Comparison of ENCODE assay signal across 24 cellular contexts in the genomic region with DNA sequence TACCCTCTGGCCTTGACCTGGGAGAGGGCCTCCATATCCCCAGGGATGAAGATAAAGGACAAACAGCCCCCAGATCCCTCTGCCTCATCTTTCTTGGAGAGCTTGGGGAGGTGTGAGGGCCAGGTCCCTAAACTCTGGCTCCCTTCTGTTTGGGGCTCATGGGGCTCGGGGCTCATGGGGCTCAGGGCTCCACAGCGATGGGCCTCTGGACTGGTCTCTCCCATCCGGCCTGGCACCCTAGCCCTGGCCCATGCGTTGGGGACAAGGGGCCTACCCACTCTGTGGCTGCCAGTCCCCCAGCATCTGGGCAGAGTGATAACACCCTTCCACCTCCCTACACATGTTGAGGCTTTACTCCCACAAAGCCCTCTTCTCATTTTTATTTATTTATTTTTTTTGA. TPM values are rescaled to one million over a fixed set of nuclear protein-coding genes. Genes with fewer than 3 reads are reported as not detected.
A peak's percentile ranks its signal among the peaks of the same experiment; 100 is the strongest.
DNase-seq lines count a peak whose midpoint lies in the region; ATAC-seq and TF ChIP-seq lines count a peak whose summit lies in the region.
"Had no signal": no experiment of that assay in that cellular context is flagged by ENCODE, and none has a peak within 500 bp of the region (broad histone marks: within the 10 kb centered on the region; RNA-seq: fewer than 3 reads in every experiment).

No MANE protein-coding gene starts in this region.

- H3K9me3 ChIP-seq in RWPE2 (ENCODE audit: severe bottlenecking) (no peaks in the 10 kb centered on the region), mesenchymal stem cell (ENCODE audit: control insufficient read depth, low read length) (no peaks in the 10 kb centered on the region)
- H3K9me3 ChIP-seq: gastroesophageal sphincter, neutrophil, prostate gland, tibial nerve had no signal

- no peak overlapping the region for H3K4me3 ChIP-seq in GM23338
- no peak overlapping the region for H3K4me3 ChIP-seq in RWPE2 (ENCODE audit: severe bottlenecking)
- H3K4me3 ChIP-seq in mesenchymal stem cell (ENCODE audit: insufficient read depth in 1 of 2, low read depth in 1 of 2, low read length in 2 of 2) = no peak overlapping the region
- H3K4me3 ChIP-seq: gastroesophageal sphincter, prostate gland, tibial nerve had no signal

- H2BK120ac ChIP-seq in mesenchymal stem cell (ENCODE audit: low read depth, low read length) = no peak overlapping the region

- H3K23ac ChIP-seq in mesenchymal stem cell (ENCODE audit: low read length in 2 of 2) = no peak overlapping the region

- H3K9me3 Mint-ChIP-seq in GM23338 = no peaks in the 10 kb centered on the region; the same call in 2 of the 3 replicates
- peaks cover 15% of the 10 kb centered on the region for H3K9me3 Mint-ChIP-seq in glutamatergic neuron (ENCODE audit: unreplicated experiment)
- H3K9me3 Mint-ChIP-seq in stimulated activated effector memory CD8-positive, alpha-beta T cell treated with anti-CD3 and anti-CD28 coated beads, Interleukin-12 subunit alpha, Interleukin-12 subunit beta, amount 100 ng/mL, for 72 hours = no peaks in the 10 kb centered on the region
- H3K9me3 Mint-ChIP-seq: activated CD4-positive, alpha-beta T cell treated with anti-CD3 and anti-CD28 coated beads, Interleukin-2, amount 10 ng/mL, durations not matched to agents 7 days and 5 days; activated T-cell treated with anti-CD3 and anti-CD28 coated beads, Interleukin-2, amount 50 U/mL, for 4 hours; central memory CD8-positive, alpha-beta T cell; stimulated activated naive CD8-positive, alpha-beta T cell treated with anti-CD3 and anti-CD28 coated beads, Interleukin-15, Interleukin-2, amounts not matched to agents 100 ng/mL and 50 ng/mL, for 24 hours had no signal

- H3K36me3 ChIP-seq in GM23338 (ENCODE audit: insufficient read depth) (no peaks in the 10 kb centered on the region), RWPE2 (ENCODE audit: low read depth) (no peaks in the 10 kb centered on the region), mesenchymal stem cell (ENCODE audit: control insufficient read depth in 1 of 2, insufficient read depth in 2 of 2, low read depth in 1 of 2, low read length in 2 of 2) (no peaks in the 10 kb centered on the region)
- H3K36me3 ChIP-seq: gastroesophageal sphincter, neutrophil, prostate gland, tibial nerve had no signal

- no peak overlapping the region for H2BK5ac ChIP-seq in mesenchymal stem cell (ENCODE audit: low read depth, low read length, poor library complexity, severe bottlenecking)

- peaks cover 39% of the 10 kb centered on the region for H3F3A ChIP-seq in GM23338 (replicated peaks; ENCODE audit: low read depth)

- WGBS in mesenchymal stem cell = 96% methylated on average over 4 of the region's 4 CpGs

- no peaks in the 10 kb centered on the region; the same call in 2 of the 3 replicates for H3K36me3 Mint-ChIP-seq in GM23338 (ENCODE audit: low read depth)
- no peaks in the 10 kb centered on the region for H3K36me3 Mint-ChIP-seq in glutamatergic neuron (ENCODE audit: unreplicated experiment)
- no peaks in the 10 kb centered on the region for H3K36me3 Mint-ChIP-seq in stimulated activated effector memory CD8-positive, alpha-beta T cell treated with anti-CD3 and anti-CD28 coated beads, Interleukin-12 subunit alpha, Interleukin-12 subunit beta, amount 100 ng/mL, for 72 hours

- H2BK15ac ChIP-seq in mesenchymal stem cell (ENCODE audit: low read depth, poor library complexity, severe bottlenecking) = no peak overlapping the region

- H4K8ac ChIP-seq in mesenchymal stem cell (ENCODE audit: low read length) = no peak overlapping the region

- H2BK12ac ChIP-seq in mesenchymal stem cell (ENCODE audit: low read length in 2 of 2) = peak overlapping the region in 1 of 2 experiments; percentile 32

- H3K14ac ChIP-seq in mesenchymal stem cell (ENCODE audit: low read length in 2 of 2) = no peak overlapping the region

- no peaks in the 10 kb centered on the region for H3K27me3 ChIP-seq in GM23338 (ENCODE audit: insufficient read depth)
- H3K27me3 ChIP-seq in RWPE2 (ENCODE audit: insufficient read depth, poor library complexity, severe bottlenecking) = no peaks in the 10 kb centered on the region
- H3K27me3 ChIP-seq in mesenchymal stem cell (ENCODE audit: control insufficient read depth in 1 of 2, insufficient read depth in 1 of 2, low read length in 2 of 2) = no peaks in the 10 kb centered on the region
- H3K27me3 ChIP-seq: gastroesophageal sphincter, tibial nerve had no signal

- TF ChIP-seq CTCF in GM23338 (conservative IDR thresholded peaks at IDR 0.05; ENCODE audit: low read depth in 2 of 2) = no peak
- no peak for TF ChIP-seq CTCF in RWPE2 (IDR thresholded peaks at IDR 0.05; ENCODE audit: poor library complexity, severe bottlenecking)
- no peak for TF ChIP-seq CTCF in glutamatergic neuron (IDR thresholded peaks at IDR 0.05; ENCODE audit: partially characterized antibody, unreplicated experiment)

- no peak overlapping the region for H2AK5ac ChIP-seq in mesenchymal stem cell (ENCODE audit: low read length, severe bottlenecking)

- peaks cover 33% of the 10 kb centered on the region for H3K4me1 Mint-ChIP-seq in GM23338
- peaks cover 27% of the 10 kb centered on the region for H3K4me1 Mint-ChIP-seq in glutamatergic neuron (ENCODE audit: low read depth, unreplicated experiment)
- H3K4me1 Mint-ChIP-seq in stimulated activated effector memory CD8-positive, alpha-beta T cell treated with anti-CD3 and anti-CD28 coated beads, Interleukin-12 subunit alpha, Interleukin-12 subunit beta, amount 100 ng/mL, for 72 hours = peaks cover 19% of the 10 kb centered on the region

- H3K9ac ChIP-seq in mesenchymal stem cell (ENCODE audit: low read length) = no peak overlapping the region

- no peak overlapping the region for H3K18ac ChIP-seq in mesenchymal stem cell (ENCODE audit: low read depth in 1 of 2, low read length in 2 of 2)

- peak overlapping the region; percentile 100 for H3K27ac ChIP-seq in GM23338 (ENCODE audit: low read depth)
- peak overlapping the region; percentile 93 for H3K27ac ChIP-seq in RWPE2 (ENCODE audit: poor library complexity, severe bottlenecking)
- no peak overlapping the region for H3K27ac ChIP-seq in mesenchymal stem cell (ENCODE audit: low read length, poor library complexity, severe bottlenecking)
- H3K27ac ChIP-seq: C4-2B, neutrophil had no signal

- H3K79me1 ChIP-seq in mesenchymal stem cell (replicated peaks; ENCODE audit: low read length, poor library complexity, severe bottlenecking) = no peaks in the 10 kb centered on the region

- DNase-seq in GM23338 (ENCODE audit: low spot score) (no peak), RWPE2 (ENCODE audit: low spot score) (no peak), glutamatergic neuron (no peak), NCI-H2227 treated with DMSO at 0.1 percent for 48 hours (lab: John Stamatoyannopoulos, UW) (no peak), cerebellar cortex (ENCODE audit: low spot score) (no peak), mesenchymal stem cell (no peak), SHP77 treated with DMSO at 0.1 percent for 48 hours (lab: John Stamatoyannopoulos, UW) (no peak)
- DNase-seq in stimulated activated effector memory CD8-positive, alpha-beta T cell treated with anti-CD3 and anti-CD28 coated beads, Interleukin-12 subunit alpha, Interleukin-12 subunit beta, amount 100 ng/mL, for 72 hours (ENCODE audit: low spot score in 2 of 2) = no peak
- DNase-seq: activated CD4-positive, alpha-beta T cell treated with anti-CD3 and anti-CD28 coated beads, Interleukin-2, amount 10 ng/mL, durations not matched to agents 7 days and 5 days; activated T-cell treated with anti-CD3 and anti-CD28 coated beads, Interleukin-2, amount 50 U/mL, for 4 hours; Calu3; hippocampal formation; left cardiac atrium; NCI-H2029 treated with DMSO at 0.1 percent for 48 hours; NCI-H226; OCI-M1 had no signal

- no peaks in the 10 kb centered on the region for H4K20me1 ChIP-seq in GM23338 (replicated peaks; ENCODE audit: insufficient read depth)

- no peak overlapping the region for H4K91ac ChIP-seq in mesenchymal stem cell (ENCODE audit: low read length)

- no peak overlapping the region for H2AFZ ChIP-seq in GM23338
- H2AFZ ChIP-seq in mesenchymal stem cell (ENCODE audit: low read depth, low read length) = no peak overlapping the region

- no peaks in the 10 kb centered on the region for H3K9me2 ChIP-seq in GM23338 (ENCODE audit: insufficient read depth)

- H3K27me3 Mint-ChIP-seq in GM23338 (ENCODE audit: insufficient read depth, low read depth, poor library complexity) = peaks cover 24% of the 10 kb centered on the region
- H3K27me3 Mint-ChIP-seq in glutamatergic neuron (ENCODE audit: unreplicated experiment) = peaks cover 18% of the 10 kb centered on the region

- H3K79me2 ChIP-seq in GM23338 (replicated peaks; ENCODE audit: insufficient read depth) = no peaks in the 10 kb centered on the region; the same call in 1 of the 2 replicates

- H3K4me3 Mint-ChIP-seq in GM23338 = no peak overlapping the region
- no peak overlapping the region for H3K4me3 Mint-ChIP-seq in glutamatergic neuron (ENCODE audit: unreplicated experiment)
- H3K4me3 Mint-ChIP-seq in stimulated activated effector memory CD8-positive, alpha-beta T cell treated with anti-CD3 and anti-CD28 coated beads, Interleukin-12 subunit alpha, Interleukin-12 subunit beta, amount 100 ng/mL, for 72 hours = no peak overlapping the region
- H3K4me3 Mint-ChIP-seq: activated CD4-positive, alpha-beta T cell treated with anti-CD3 and anti-CD28 coated beads, Interleukin-2, amount 10 ng/mL, durations not matched to agents 7 days and 5 days; central memory CD8-positive, alpha-beta T cell; stimulated activated naive CD8-positive, alpha-beta T cell treated with anti-CD3 and anti-CD28 coated beads, Interleukin-15, Interleukin-2, amounts not matched to agents 100 ng/mL and 50 ng/mL, for 24 hours had no signal

- H3K4me1 ChIP-seq in GM23338 (ENCODE audit: insufficient read depth) = peaks cover 33% of the 10 kb centered on the region
- peaks cover 6% of the 10 kb centered on the region for H3K4me1 ChIP-seq in RWPE2 (ENCODE audit: insufficient read depth, poor library complexity, severe bottlenecking)
- H3K4me1 ChIP-seq in mesenchymal stem cell (ENCODE audit: control insufficient read depth, insufficient read depth, low read depth, low read length) = peaks cover 30% of the 10 kb centered on the region
- H3K4me1 ChIP-seq: prostate gland had no signal

- H3K27ac Mint-ChIP-seq in GM23338 = no peak overlapping the region
- peak overlapping the region; percentile 36 for H3K27ac Mint-ChIP-seq in glutamatergic neuron (ENCODE audit: unreplicated experiment)
- H3K27ac Mint-ChIP-seq in stimulated activated effector memory CD8-positive, alpha-beta T cell treated with anti-CD3 and anti-CD28 coated beads, Interleukin-12 subunit alpha, Interleukin-12 subunit beta, amount 100 ng/mL, for 72 hours = peak overlapping the region; percentile 21
- H3K27ac Mint-ChIP-seq: activated CD4-positive, alpha-beta T cell treated with anti-CD3 and anti-CD28 coated beads, Interleukin-2, amount 10 ng/mL, durations not matched to agents 7 days and 5 days; stimulated activated naive CD8-positive, alpha-beta T cell treated with anti-CD3 and anti-CD28 coated beads, Interleukin-15, Interleukin-2, amounts not matched to agents 100 ng/mL and 50 ng/mL, for 24 hours had no signal

- ATAC-seq in GM23338 (no peak), RWPE2 (ENCODE audit: low read depth) (no peak)
- no peak for ATAC-seq in stimulated activated effector memory CD8-positive, alpha-beta T cell treated with anti-CD3 and anti-CD28 coated beads, Interleukin-12 subunit alpha, Interleukin-12 subunit beta, amount 100 ng/mL, for 72 hours
- ATAC-seq: activated T-cell treated with anti-CD3 and anti-CD28 coated beads, Interleukin-2, amount 50 U/mL, for 4 hours; gastroesophageal sphincter; left cardiac atrium; SK-N-SH treated with all-trans-retinoic acid at 6 μM for 48 hours had no signal

- H3K4me2 ChIP-seq in GM23338 = no peak overlapping the region
- no peak overlapping the region for H3K4me2 ChIP-seq in mesenchymal stem cell (ENCODE audit: low read length, poor library complexity, severe bottlenecking)

- no peak overlapping the region for H3K4ac ChIP-seq in mesenchymal stem cell (ENCODE audit: low read depth in 1 of 2, low read length in 2 of 2)

RNA-seq across cellular contexts. Expression of a gene that starts 29.2 kb away (rescaled TPM):
- total RNA-seq in GM23338 (2014; rRNA removed; shearing (Covaris generic)) = 1,861 and 2,007 TPM in 2 replicates
- polyA plus RNA-seq in GM23338 (2016; fragmentation: Nextera tagmentation; extraction: Ambion mirVana) = 8,990 and 10,188 TPM in 2 replicates
- 948 TPM for total RNA-seq in glutamatergic neuron (ENCODE audit: unreplicated experiment)
- 1,344 TPM for polyA plus RNA-seq in mesenchymal stem cell (2013, experiment 1 of 2)
- polyA plus RNA-seq in mesenchymal stem cell (2013, experiment 2 of 2) = 1,330 TPM
